ENCODE assay signal across 18 cellular contexts in the genomic region with DNA sequence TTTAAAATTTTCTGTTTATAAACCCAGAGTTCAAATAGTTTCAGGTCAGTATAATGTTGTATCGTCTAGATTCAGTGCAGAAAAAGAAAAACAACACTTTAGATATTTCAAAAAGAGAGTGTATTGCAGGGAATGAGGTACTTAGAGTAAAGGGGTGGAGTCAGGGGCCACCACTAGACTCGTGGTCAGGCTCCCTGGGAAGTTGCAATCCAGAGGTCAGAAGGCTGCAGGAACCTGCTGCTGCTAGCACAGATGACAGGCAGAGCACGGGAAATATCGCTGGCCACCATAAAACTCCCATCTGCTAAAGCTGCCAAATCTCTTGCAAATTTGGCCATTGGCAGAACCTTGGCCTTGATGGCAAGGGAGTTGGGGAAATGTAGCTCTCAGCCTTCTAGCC.
DNase-seq lines count a peak whose midpoint lies in the region; ATAC-seq, FAIRE-seq and TF ChIP-seq lines count a peak whose summit lies in the region.
"Had no signal": no experiment of that assay in that cellular context is flagged by ENCODE, and none has a peak within 500 bp of the region (broad histone marks: within the 10 kb centered on the region; RNA-seq: fewer than 3 reads in every experiment).

No MANE protein-coding gene starts in this region.

- no peaks in the 10 kb centered on the region for H3K27me3 ChIP-seq in bronchial epithelial cell (ENCODE audit: control insufficient read depth, insufficient read depth, low read length)
- H3K27me3 ChIP-seq in sigmoid colon = no peaks in the 10 kb centered on the region

- H3K36me3 Mint-ChIP-seq in osteocyte (ENCODE audit: unreplicated experiment) = no peaks in the 10 kb centered on the region

- H3K27ac ChIP-seq in sigmoid colon = no peak overlapping the region

- no peaks in the 10 kb centered on the region for H3K4me1 ChIP-seq in sigmoid colon

- H3K36me3 ChIP-seq in bronchial epithelial cell (ENCODE audit: control insufficient read depth, insufficient read depth, low read length) (no peaks in the 10 kb centered on the region), sigmoid colon (no peaks in the 10 kb centered on the region)

- intact Hi-C loops in sigmoid colon (cut with DNase I) = no loop called here

- peaks cover 11% of the 10 kb centered on the region for H3K27me3 Mint-ChIP-seq in osteocyte (ENCODE audit: unreplicated experiment)

- H3K4me1 Mint-ChIP-seq in osteocyte (ENCODE audit: unreplicated experiment) = no peaks in the 10 kb centered on the region

- peak; percentile 72 for FAIRE-seq in bronchial epithelial cell (lab: Jason Lieb, UNC)

- no peak overlapping the region for H3K27ac Mint-ChIP-seq in osteocyte (ENCODE audit: unreplicated experiment)
- H3K27ac Mint-ChIP-seq: H9 had no signal

- H3K4me3 ChIP-seq in bronchial epithelial cell (ENCODE audit: low read depth, low read length) = no peak overlapping the region
- no peak overlapping the region for H3K4me3 ChIP-seq in sigmoid colon

- no peaks in the 10 kb centered on the region for H3K9me3 Mint-ChIP-seq in osteocyte (ENCODE audit: unreplicated experiment)

- no peak for TF ChIP-seq EP300 in sigmoid colon (IDR thresholded peaks at IDR 0.05)

- H3K4me3 Mint-ChIP-seq in osteocyte (ENCODE audit: unreplicated experiment) = no peak overlapping the region
- H3K4me3 Mint-ChIP-seq: H9 had no signal

- H3K9me3 ChIP-seq in sigmoid colon = no peaks in the 10 kb centered on the region
- H3K9me3 ChIP-seq: SK-N-SH had no signal

- TF ChIP-seq CTCF in bronchial epithelial cell (IDR thresholded peaks at IDR 0.05; ENCODE audit: insufficient read depth, low read length, severe bottlenecking) = no peak
- TF ChIP-seq CTCF in osteocyte (IDR thresholded peaks at IDR 0.05) = no peak
- no peak for TF ChIP-seq CTCF in sigmoid colon (IDR thresholded peaks at IDR 0.05)

- 52 to 62% methylated on average over 4 of the region's 4 CpGs for WGBS in sigmoid colon, 2 donors

- DNase-seq in HuH-7 (ENCODE audit: low spot score) (peak; percentile 33), NOMO-1 treated with DMSO at 0.1 percent for 48 hours (lab: John Stamatoyannopoulos, UW; ENCODE audit: unreplicated experiment) (peak; percentile 18), bronchial epithelial cell (ENCODE audit: low read depth) (no peak), osteocyte (ENCODE audit: extremely low spot score, unreplicated experiment) (peak; percentile 44), A172 (ENCODE audit: low spot score) (no peak), sigmoid colon (no peak)
- DNase-seq: ACHN, COR-L47, GF-D8, H9, NCI-H1048, NCI-H1694, NCI-H2107, NCI-H2227 treated with DMSO at 0.1 percent for 48 hours, NCI-H524, SHP77, SK-N-SH had no signal

- ATAC-seq in GM21737 (IDR thresholded peaks at IDR 0.05; ENCODE audit: unreplicated experiment) = no peak

- TF ChIP-seq POLR2A in sigmoid colon (IDR thresholded peaks at IDR 0.05) = no peak

Comparison
In these comparisons a context has a peak if more than half of its experiments do, and no peak if none do; other contexts are left out.
1. DNase-seq: peak in HuH-7 (single experiment), NOMO-1 treated with DMSO at 0.1 percent for 48 hours (single experiment) and osteocyte (single experiment); none in bronchial epithelial cell (single experiment), A172 (single experiment) and sigmoid colon (single experiment).